In genomic region chr5:42811591-42812392, GRCh38 we compare ENCODE assay signal across 8 cellular contexts. TPM values are rescaled to one million over a fixed set of nuclear protein-coding genes. Genes with fewer than 3 reads are reported as not detected.
DNase-seq lines count a peak whose midpoint lies in the region; ATAC-seq and TF ChIP-seq lines count a peak whose summit lies in the region.

A gene with protein sequence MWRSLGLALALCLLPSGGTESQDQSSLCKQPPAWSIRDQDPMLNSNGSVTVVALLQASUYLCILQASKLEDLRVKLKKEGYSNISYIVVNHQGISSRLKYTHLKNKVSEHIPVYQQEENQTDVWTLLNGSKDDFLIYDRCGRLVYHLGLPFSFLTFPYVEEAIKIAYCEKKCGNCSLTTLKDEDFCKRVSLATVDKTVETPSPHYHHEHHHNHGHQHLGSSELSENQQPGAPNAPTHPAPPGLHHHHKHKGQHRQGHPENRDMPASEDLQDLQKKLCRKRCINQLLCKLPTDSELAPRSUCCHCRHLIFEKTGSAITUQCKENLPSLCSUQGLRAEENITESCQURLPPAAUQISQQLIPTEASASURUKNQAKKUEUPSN (minus strand): TSS chr5:42811892. CDS start chr5:42808353, 3,539 bp downstream.

- H3K27ac Mint-ChIP-seq in activated naive CD8-positive, alpha-beta T cell treated with anti-CD3 and anti-CD28 coated beads for 36 hours = no peak within 1 kb of the TSS

- no peaks in the 10 kb centered on the region for H3K27me3 Mint-ChIP-seq in activated naive CD8-positive, alpha-beta T cell treated with anti-CD3 and anti-CD28 coated beads for 36 hours

- peaks cover 4% of the 10 kb centered on the region for H3K4me1 Mint-ChIP-seq in activated naive CD8-positive, alpha-beta T cell treated with anti-CD3 and anti-CD28 coated beads for 36 hours

- peak within 1 kb of the TSS; percentile 36 for H3K4me2 ChIP-seq in BLaER1

- DNase-seq in NCI-H2029 treated with DMSO at 0.1 percent for 48 hours (lab: John Stamatoyannopoulos, UW) (peak; percentile 98), dermis blood vessel endothelial cell (no peak), left lung (peak in 1 of 2 donors; percentile 56), thoracic aorta (ENCODE audit: low spot score) (no peak), GM10266 (ENCODE audit: extremely low spot score) (no peak)
- no peak for DNase-seq in activated naive CD8-positive, alpha-beta T cell treated with anti-CD3 and anti-CD28 coated beads for 36 hours
- DNase-seq in activated CD8-positive, alpha-beta memory T cell treated with anti-CD3 and anti-CD28 coated beads, Interleukin-2, amount 50 U/mL, for 48 hours = no peak

- H3K36me3 ChIP-seq in BLaER1 = no peaks in the 10 kb centered on the region
- peaks cover 0 to under 1% of the 10 kb centered on the region in 2 donors for H3K36me3 ChIP-seq in left lung
- H3K36me3 ChIP-seq in thoracic aorta = no peaks in the 10 kb centered on the region

- H3K9me3 ChIP-seq in BLaER1 (no peaks in the 10 kb centered on the region), left lung (no peaks in the 10 kb centered on the region), thoracic aorta (no peaks in the 10 kb centered on the region)

- H3K9me3 Mint-ChIP-seq in activated naive CD8-positive, alpha-beta T cell treated with anti-CD3 and anti-CD28 coated beads for 36 hours = no peaks in the 10 kb centered on the region

- H4K20me1 ChIP-seq in BLaER1 = no peaks in the 10 kb centered on the region

- intact Hi-C loops in left lung (cut with DNase I) = loop anchor here in 1 of 2 donors (10.0 kb wide), 1 partner anchor 63 kb away; no protein-coding TSS in a partner anchor

- H3K4me1 ChIP-seq in BLaER1 (peaks cover 14% of the 10 kb centered on the region), left lung (peaks cover 4 to 17% of the 10 kb centered on the region in 2 donors), thoracic aorta (ENCODE audit: control insufficient read depth in 1 of 2, low read depth in 2 of 2) (no peaks in the 10 kb centered on the region)

- H3K4me3 ChIP-seq in BLaER1 = no peak within 1 kb of the TSS
- H3K4me3 ChIP-seq in left lung = peak within 1 kb of the TSS; percentile 46 to 49
- peak within 1 kb of the TSS; percentile 73 for H3K4me3 ChIP-seq in thoracic aorta

- ATAC-seq in left lung (peak; percentile 92), thoracic aorta (ENCODE audit: insufficient number of reproducible peaks, low FRiP score, low read depth) (peak; percentile 72)

- H3K27me3 ChIP-seq in BLaER1 (no peaks in the 10 kb centered on the region), left lung (no peaks in the 10 kb centered on the region), thoracic aorta (replicated peaks; ENCODE audit: insufficient read depth) (no peaks in the 10 kb centered on the region)

- H3K9ac ChIP-seq in BLaER1 = no peak within 1 kb of the TSS

- TF ChIP-seq CTCF in left lung (IDR thresholded peaks at IDR 0.05) (no peak), thoracic aorta (IDR thresholded peaks at IDR 0.05) (no peak), GM10266 (IDR thresholded peaks at IDR 0.05; ENCODE audit: control insufficient read depth, insufficient read depth, low read depth, missing control alignments) (no peak)

- no peak within 1 kb of the TSS for H3K27ac ChIP-seq in BLaER1
- H3K27ac ChIP-seq in left lung = peak within 1 kb of the TSS; percentile 64 to 84
- peak within 1 kb of the TSS; percentile 63 to 68 for H3K27ac ChIP-seq in thoracic aorta

- H3K4me3 Mint-ChIP-seq in activated naive CD8-positive, alpha-beta T cell treated with anti-CD3 and anti-CD28 coated beads for 36 hours = no peak within 1 kb of the TSS

- H3K36me3 Mint-ChIP-seq in activated naive CD8-positive, alpha-beta T cell treated with anti-CD3 and anti-CD28 coated beads for 36 hours = peaks cover 3% of the 10 kb centered on the region

RNA-seq across cellular contexts. Expression of the gene that starts here (rescaled TPM):
- total RNA-seq in dermis blood vessel endothelial cell = 73.3 and 79.4 TPM in 2 replicates
- total RNA-seq in left lung = 100 to 1,000 TPM; 605 to 636 TPM
- 100 to 1,000 TPM; 302 to 392 TPM for total RNA-seq in thoracic aorta
- total RNA-seq in activated naive CD8-positive, alpha-beta T cell treated with anti-CD3 and anti-CD28 coated beads for 36 hours = not detected

Comparison
In these comparisons a context has a peak if more than half of its experiments do, and no peak if none do; other contexts are left out.
1. RNA of the gene that starts here (total RNA-seq): 605 to 636 TPM in left lung, 302 to 392 TPM in thoracic aorta and 73.3 to 79.4 TPM in dermis blood vessel endothelial cell; not detected in activated naive CD8-positive, alpha-beta T cell treated with anti-CD3 and anti-CD28 coated beads for 36 hours; every median in the first group is over 10 times any median in the second.